31 cellular contexts compared by ENCODE assay signal in the genomic region with DNA sequence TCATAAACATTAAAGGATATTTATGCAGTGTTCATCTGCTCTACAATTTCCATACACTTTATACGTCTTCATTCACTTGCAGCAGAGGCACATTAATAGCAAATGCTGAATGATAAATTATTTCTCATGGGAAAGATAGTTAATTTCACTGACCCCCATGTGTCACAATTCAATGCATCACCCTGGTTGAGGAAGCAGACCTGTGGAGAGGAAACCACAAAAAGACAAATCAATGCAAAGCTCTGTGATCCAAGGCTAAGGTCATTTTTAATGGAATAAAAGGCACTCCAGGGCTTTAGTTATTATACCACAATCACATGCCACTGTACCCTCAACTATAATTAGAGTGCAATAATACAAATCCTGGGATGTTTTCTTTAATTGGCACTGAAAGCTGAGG. TPM values are rescaled to one million over a fixed set of nuclear protein-coding genes. Genes with fewer than 3 reads are reported as not detected.
DNase-seq lines count a peak whose midpoint lies in the region; ATAC-seq and TF ChIP-seq lines count a peak whose summit lies in the region.
"Had no signal": no experiment of that assay in that cellular context is flagged by ENCODE, and none has a peak within 500 bp of the region (broad histone marks: within the 10 kb centered on the region; RNA-seq: fewer than 3 reads in every experiment).

No MANE protein-coding gene starts in this region.

- no TSS peak for BruUV-seq in Calu3 (replicated peaks; lab: Mats Ljungman, UMichigan)

- H3K27ac ChIP-seq in HEK293 (ENCODE audit: extremely low read depth, low read depth, low read length) (no peak overlapping the region), SK-N-MC (no peak overlapping the region)
- H3K27ac ChIP-seq: cardiac muscle cell, heart right ventricle, Peyer's patch, psoas muscle, transverse colon had no signal

- H3K27ac Mint-ChIP-seq in nephron progenitor cell (no peak overlapping the region), Calu3 (ENCODE audit: unreplicated experiment) (no peak overlapping the region)
- H3K27ac Mint-ChIP-seq: activated B cell treated with CpG ODN at 0.5 μM for 24 hours; activated naive CD8-positive, alpha-beta T cell; endodermal cell; naive thymus-derived CD4-positive, alpha-beta T cell had no signal

- H3K4me3 Mint-ChIP-seq in nephron progenitor cell (no peak overlapping the region), Calu3 (ENCODE audit: low read depth, unreplicated experiment) (no peak overlapping the region)
- H3K4me3 Mint-ChIP-seq: activated B cell treated with CpG ODN at 0.5 μM for 24 hours; activated naive CD8-positive, alpha-beta T cell; endodermal cell; naive thymus-derived CD4-positive, alpha-beta T cell had no signal

- H3K4me1 ChIP-seq in HEK293 (ENCODE audit: control insufficient read depth, insufficient read depth, low read length) = no peaks in the 10 kb centered on the region
- H3K4me1 ChIP-seq: psoas muscle had no signal

- no peak for ATAC-seq in Right ventricle myocardium superior (ENCODE audit: poor library complexity)
- ATAC-seq: HCT116; heart right ventricle; naive thymus-derived CD4-positive, alpha-beta T cell; psoas muscle had no signal

- H3K9me3 Mint-ChIP-seq in nephron progenitor cell = no peaks in the 10 kb centered on the region
- H3K9me3 Mint-ChIP-seq in Calu3 (ENCODE audit: low read depth, unreplicated experiment) = no peaks in the 10 kb centered on the region
- H3K9me3 Mint-ChIP-seq: activated B cell treated with CpG ODN at 0.5 μM for 24 hours had no signal

- no peak overlapping the region for H3K9ac ChIP-seq in SK-N-MC (ENCODE audit: insufficient read length)

- peak; percentile 45 for DNase-seq in COLO829 (ENCODE audit: low spot score)
- peak; percentile 68 for DNase-seq in SK-N-MC (ENCODE audit: low read depth, low spot score)
- peak; percentile 40 for DNase-seq in foreskin melanocyte
- DNase-seq in nephron progenitor cell = no peak
- DNase-seq in Calu3 = no peak
- no peak for DNase-seq in NCI-H2227 (lab: John Stamatoyannopoulos, UW; ENCODE audit: unreplicated experiment)
- no peak for DNase-seq in Right ventricle myocardium superior
- DNase-seq: activated B cell treated with CpG ODN at 0.5 μM for 24 hours; activated CD4-positive, alpha-beta T cell treated with anti-CD3 and anti-CD28 coated beads, Interleukin-2, amount 50 U/mL, for 1 hour; activated effector memory CD4-positive, alpha-beta T cell treated with anti-CD3 and anti-CD28 coated beads, Interleukin-2, amount 50 U/mL, for 16 hours; activated T-cell treated with anti-CD3 and anti-CD28 coated beads, Interleukin-2, amount 50 U/mL, for 1 hour; cortex of kidney; endodermal cell; GDM1; heart right ventricle; kidney; midbrain; naive thymus-derived CD4-positive, alpha-beta T cell; NCI-H1092; NCI-H1930; NCI-H526; Peyer's patch; psoas muscle; stimulated activated CD4-positive, alpha-beta T cell treated with anti-CD3 and anti-CD28 coated beads, Interleukin-15, amount 100 ng/mL, for 24 hours; stimulated activated CD4-positive, alpha-beta T cell treated with anti-CD3 and anti-CD28 coated beads, Interleukin-4, amount 100 ng/mL, for 4 hours; T-helper 1 cell; transverse colon had no signal

- intact Hi-C loops in Calu3 (cut with micrococcal nuclease; ENCODE audit: unreplicated experiment) = no loop called here
- intact Hi-C loops in Right ventricle myocardium superior (cut with DNase I) = no loop called here

- CTCF ChIA-PET in HEK293 (lab: Yijun Ruan, JAX) = interaction anchor here (0.5 to 0.7 kb wide), 3 partner anchors 39 to 231 kb away, joined by 3 to 4 read pairs (median 3); no protein-coding TSS in a partner anchor
- CTCF ChIA-PET in Calu3 (lab: Charles Lee) = interaction anchor here (1.1 kb wide), 1 partner anchor 14 kb away, joined by 3 read pairs; no protein-coding TSS in a partner anchor

- no peak overlapping the region for H3K4me3 ChIP-seq in HEK293 (ENCODE audit: low read depth, low read length)
- no peak overlapping the region for H3K4me3 ChIP-seq in SK-N-MC
- H3K4me3 ChIP-seq: cardiac muscle cell, heart right ventricle, Peyer's patch, psoas muscle, transverse colon had no signal

- H3K36me3 ChIP-seq in HEK293 (ENCODE audit: control insufficient read depth in 2 of 2, insufficient read depth in 1 of 2, low read length in 2 of 2) = no peaks in the 10 kb centered on the region
- no peaks in the 10 kb centered on the region for H3K36me3 ChIP-seq in SK-N-MC (ENCODE audit: insufficient read depth, low read length)
- H3K36me3 ChIP-seq: cardiac muscle cell, heart right ventricle, Peyer's patch, transverse colon had no signal

- H3K9me3 ChIP-seq in HEK293 (ENCODE audit: control insufficient read depth, insufficient read depth, low read depth, low read length) = no peaks in the 10 kb centered on the region
- H3K9me3 ChIP-seq in SK-N-MC (ENCODE audit: low read depth, low read length) = no peaks in the 10 kb centered on the region
- H3K9me3 ChIP-seq: Peyer's patch, transverse colon had no signal

- H3K4me1 Mint-ChIP-seq in nephron progenitor cell (no peaks in the 10 kb centered on the region), Calu3 (ENCODE audit: low read depth, unreplicated experiment) (peaks cover 27% of the 10 kb centered on the region)

- TF ChIP-seq CTCF in HEK293 (tag by site-specific recombination; IDR thresholded peaks at IDR 0.05) (no peak), nephron progenitor cell (IDR thresholded peaks at IDR 0.05) (no peak), Calu3 (IDR thresholded peaks at IDR 0.05; ENCODE audit: unreplicated experiment) (no peak)

- POLR2A ChIA-PET in HEK293 (lab: Yijun Ruan, JAX) = no interaction called here

- H3K27me3 Mint-ChIP-seq in nephron progenitor cell (ENCODE audit: low read depth, poor library complexity) = no peaks in the 10 kb centered on the region
- H3K27me3 Mint-ChIP-seq in Calu3 (ENCODE audit: unreplicated experiment) = no peaks in the 10 kb centered on the region
- H3K27me3 Mint-ChIP-seq: activated B cell treated with CpG ODN at 0.5 μM for 24 hours had no signal

- H3K36me3 Mint-ChIP-seq in nephron progenitor cell (ENCODE audit: low read depth) (no peaks in the 10 kb centered on the region), Calu3 (ENCODE audit: insufficient read depth, unreplicated experiment) (no peaks in the 10 kb centered on the region)
- H3K36me3 Mint-ChIP-seq: activated naive CD8-positive, alpha-beta T cell; naive thymus-derived CD4-positive, alpha-beta T cell had no signal

TF ChIP-seq in HEK293, 187 proteins besides CTCF, POLR2A, EP300 and RAD21:
- TF ChIP-seq ZIC2 (tag by site-specific recombination; IDR thresholded peaks at IDR 0.05) = 0 out of 2 replicates have a peak, but pooled peaks have one; percentile 17
- TF ChIP-seq SP7 (tag by site-specific recombination; IDR thresholded peaks at IDR 0.05) = no peak
- peak; percentile 32; the same call in 1 of the 2 replicates for TF ChIP-seq HOXD13 (CRISPR knock-in tag; IDR thresholded peaks at IDR 0.05; ENCODE audit: borderline replicate concordance)
TF ChIP-seq in HEK293: peak in this region for 2.

RNA-seq across cellular contexts. Expression of gene TENT5A, which starts 40.3 kb away (rescaled TPM):
- 9.7 and 17.4 TPM in 2 replicates for total RNA-seq in Calu3 (2022)
- 53.5 TPM for total RNA-seq in Right ventricle myocardium superior

Comparison
In these comparisons a context has a peak if more than half of its experiments do, and no peak if none do; other contexts are left out.
1. DNase-seq: peak in COLO829 (single experiment), SK-N-MC (single experiment) and foreskin melanocyte (single experiment); none in nephron progenitor cell (single experiment), Calu3 (single experiment), NCI-H2227 (single experiment) and Right ventricle myocardium superior (single experiment).